13 cellular contexts compared by ENCODE assay signal in genomic region chr20:21613512-21613911, GRCh38.
DNase-seq lines count a peak whose midpoint lies in the region; ATAC-seq and TF ChIP-seq lines count a peak whose summit lies in the region.
"Had no signal": no experiment of that assay in that cellular context is flagged by ENCODE, and none has a peak within 500 bp of the region (broad histone marks: within the 10 kb centered on the region; RNA-seq: fewer than 3 reads in every experiment).

No MANE protein-coding gene starts in this region.

- ATAC-seq in GM19397 (IDR thresholded peaks at IDR 0.05; ENCODE audit: unreplicated experiment) (no peak), GM19395 (IDR thresholded peaks at IDR 0.05; ENCODE audit: unreplicated experiment) (no peak)
- ATAC-seq: activated T-helper 17 cell treated with anti-CD3 and anti-CD28 coated beads, Interleukin-2, amount 50 U/mL, for 72 hours; body of pancreas had no signal

- no peaks in the 10 kb centered on the region for H3K4me1 ChIP-seq in BE2C
- H3K4me1 ChIP-seq: body of pancreas, uterus had no signal

- H3K9me3 ChIP-seq in BE2C = no peaks in the 10 kb centered on the region
- H3K9me3 ChIP-seq: body of pancreas, uterus had no signal

- H3K27me3 ChIP-seq in BE2C = no peaks in the 10 kb centered on the region; the same call in 1 of the 2 replicates
- H3K27me3 ChIP-seq: body of pancreas, uterus had no signal

- no peak overlapping the region for H3K4me3 ChIP-seq in BE2C (ENCODE audit: low read depth, low read length)
- H3K4me3 ChIP-seq: body of pancreas, hepatocyte, uterus had no signal

- DNase-seq in BE2C (peak; percentile 16), LHCN-M2 (ENCODE audit: low read depth) (peak; percentile 0), NCI-H748 treated with DMSO at 0.1 percent for 48 hours (lab: John Stamatoyannopoulos, UW) (peak; percentile 81), kidney tubule cell (ENCODE audit: low spot score) (peak; percentile 8), iPS-NIHi7 (ENCODE audit: extremely low spot score) (no peak), OCI-M2 (lab: John Stamatoyannopoulos, UW; ENCODE audit: unreplicated experiment) (no peak)
- DNase-seq: stimulated activated CD8-positive, alpha-beta memory T cell treated with anti-CD3 and anti-CD28 coated beads, Interleukin-4, amount 100 ng/mL, for 48 hours; uterus had no signal

- no peaks in the 10 kb centered on the region for H3K36me3 ChIP-seq in BE2C
- H3K36me3 ChIP-seq: uterus had no signal

- TF ChIP-seq CTCF in BE2C (IDR thresholded peaks at IDR 0.05; ENCODE audit: low read depth, low read length) = no peak

Comparison
In these comparisons a context has a peak if more than half of its experiments do, and no peak if none do; other contexts are left out.
1. DNase-seq: peak in BE2C (single experiment), LHCN-M2 (single experiment), NCI-H748 treated with DMSO at 0.1 percent for 48 hours (single experiment) and kidney tubule cell (single experiment); none in iPS-NIHi7 (single experiment) and OCI-M2 (single experiment).